In genomic region chr7:143936087-143937009, GRCh38 we compare ENCODE assay signal across 20 cellular contexts. TPM values are rescaled to one million over a fixed set of nuclear protein-coding genes. Genes with fewer than 3 reads are reported as not detected.
DNase-seq lines count a peak whose midpoint lies in the region; ATAC-seq and TF ChIP-seq lines count a peak whose summit lies in the region.
"Had no signal": no experiment of that assay in that cellular context is flagged by ENCODE, and none has a peak within 500 bp of the region (broad histone marks: within the 10 kb centered on the region; RNA-seq: fewer than 3 reads in every experiment).

No MANE protein-coding gene starts in this region.

- no peak for ATAC-seq in GM21360 (IDR thresholded peaks at IDR 0.05; ENCODE audit: unreplicated experiment)
- ATAC-seq: activated CD8-positive, alpha-beta T cell treated with anti-CD3 and anti-CD28 coated beads, Interleukin-2, amount 10 ng/mL, durations not matched to agents 7 days and 5 days; CD8-positive, alpha-beta T cell; heart right ventricle; naive thymus-derived CD8-positive, alpha-beta T cell; stimulated activated memory B cell treated with anti-CD40 and anti-IgM and Interleukin-4, amounts not matched to agents 10 μg/mL and 1 μg/mL and 100 μg/mL, for 72 hours had no signal

- H3K36me3 ChIP-seq in PC-9 (ENCODE audit: low read depth) (no peaks in the 10 kb centered on the region), osteoblast (ENCODE audit: insufficient read depth, low read length) (no peaks in the 10 kb centered on the region)
- H3K36me3 ChIP-seq: heart right ventricle, left ventricle myocardium inferior had no signal

- peaks cover 6% of the 10 kb centered on the region; the same call in 1 of the 2 replicates for H3K9me2 ChIP-seq in PC-9 (ENCODE audit: insufficient read depth)

- no TSS peak for BruUV-seq in PC-9 (replicated peaks; lab: Mats Ljungman, UMichigan)

- CTCF ChIA-PET in PC-9 (lab: Charles Lee) = no interaction called here

- no peaks in the 10 kb centered on the region for H3K27me3 ChIP-seq in PC-9 (ENCODE audit: insufficient read depth, low read depth)
- no peaks in the 10 kb centered on the region for H3K27me3 ChIP-seq in osteoblast (ENCODE audit: insufficient read depth, low read length)
- H3K27me3 ChIP-seq: heart right ventricle had no signal

- DNase-seq in EH (ENCODE audit: low read depth) = peak; percentile 87
- no peak for DNase-seq in PC-9
- DNase-seq in fibroblast of gingiva (ENCODE audit: low read depth) = peak; percentile 86
- peak; percentile 85 for DNase-seq in osteoblast (ENCODE audit: insufficient read length, low spot score, missing footprints)
- no peak for DNase-seq in stimulated activated CD4-positive, alpha-beta T cell treated with anti-CD3 and anti-CD28 coated beads, Interleukin-4, amount 100 ng/mL, for 24 hours
- no peak for DNase-seq in NCI-H1694 (lab: John Stamatoyannopoulos, UW)
- no peak for DNase-seq in HPDE6-E6E7 (ENCODE audit: extremely low spot score)
- DNase-seq: activated CD8-positive, alpha-beta T cell treated with anti-CD3 and anti-CD28 coated beads, Interleukin-2, amount 10 ng/mL, durations not matched to agents 7 days and 5 days; CD8-positive, alpha-beta T cell; GOT3; heart right ventricle; Kasumi-1; left ventricle myocardium inferior; naive thymus-derived CD8-positive, alpha-beta T cell; retina; SHP77; stimulated activated CD4-positive, alpha-beta T cell treated with anti-CD3 and anti-CD28 coated beads, Interleukin-4, amount 100 ng/mL, for 4 hours had no signal

- H3K27ac ChIP-seq in PC-9 (no peak overlapping the region), osteoblast (ENCODE audit: low read depth, low read length) (peak overlapping the region; percentile 85)
- H3K27ac ChIP-seq: heart right ventricle, left ventricle myocardium inferior had no signal

- H3K4me3 ChIP-seq in PC-9 = no peak overlapping the region
- H3K4me3 ChIP-seq in osteoblast (ENCODE audit: insufficient read depth, low read length) = no peak overlapping the region
- H3K4me3 ChIP-seq: heart right ventricle, left ventricle myocardium inferior had no signal

- no peaks in the 10 kb centered on the region; the same call in 1 of the 2 replicates for H3F3A ChIP-seq in PC-9 (ENCODE audit: insufficient read depth, low read depth)

- H3K4me2 ChIP-seq in PC-9 (no peak overlapping the region), osteoblast (ENCODE audit: insufficient read depth, low read length) (peak overlapping the region; percentile 35)

- intact Hi-C loops in PC-9 (cut with micrococcal nuclease; ENCODE audit: unreplicated experiment) = no loop called here

- TF ChIP-seq CTCF in PC-9 (conservative IDR thresholded peaks at IDR 0.05) (no peak), osteoblast (IDR thresholded peaks at IDR 0.05; ENCODE audit: extremely low read depth, low read depth, low read length) (no peak)

- H4K20me1 ChIP-seq in PC-9 (ENCODE audit: insufficient read depth) (no peaks in the 10 kb centered on the region), osteoblast (ENCODE audit: insufficient read depth, low read length) (no peaks in the 10 kb centered on the region)

- H2AFZ ChIP-seq in PC-9 (peak overlapping the region; percentile 61; the same call in 1 of the 2 replicates), osteoblast (ENCODE audit: low read length) (no peak overlapping the region)

- H3K79me2 ChIP-seq in PC-9 (ENCODE audit: low read depth) (no peaks in the 10 kb centered on the region), osteoblast (ENCODE audit: insufficient read depth, low read length) (no peaks in the 10 kb centered on the region)

- H3K9me3 ChIP-seq in PC-9 (ENCODE audit: insufficient read depth, low read depth) (no peaks in the 10 kb centered on the region), osteoblast (ENCODE audit: low read depth, low read length) (no peaks in the 10 kb centered on the region)

- POLR2A ChIA-PET in PC-9 (lab: Charles Lee; ENCODE audit: unreplicated experiment) = no interaction called here

- H3K4me1 ChIP-seq in PC-9 (replicated peaks; ENCODE audit: insufficient read depth) (no peaks in the 10 kb centered on the region), osteoblast (ENCODE audit: insufficient read depth, low read length) (peaks cover 29% of the 10 kb centered on the region)
- H3K4me1 ChIP-seq: heart right ventricle, left ventricle myocardium inferior had no signal

RNA-seq across cellular contexts. Expression of gene OR2F2, which starts 1.3 kb away (rescaled TPM):
- not detected in 2 replicates for total RNA-seq in PC-9 (2021)
- not detected in 2 replicates for total RNA-seq in osteoblast
- total RNA-seq: activated CD8-positive, alpha-beta T cell treated with anti-CD3 and anti-CD28 coated beads, Interleukin-2, amount 10 ng/mL, durations not matched to agents 7 days and 5 days; activated T-helper 2 cell treated with anti-CD3 and anti-CD28 coated beads, Interferon-gamma antibody, Interleukin-2, Interleukin-4, amounts not matched to agents 10 μg/mL and 5 μg/mL and 100 μg/mL, durations not matched to agents 14 hours and 24 hours and 36 hours; CD8-positive, alpha-beta T cell; heart right ventricle; left ventricle myocardium inferior; naive thymus-derived CD8-positive, alpha-beta T cell had no signal

RNA-seq across cellular contexts. Expression of gene OR2F1, which starts 18.3 kb away (rescaled TPM):
- total RNA-seq in PC-9 (2021) (not detected in 2 replicates), osteoblast (0.72 TPM in 1 of 2 replicates, not detected in the other)
- total RNA-seq: activated CD8-positive, alpha-beta T cell treated with anti-CD3 and anti-CD28 coated beads, Interleukin-2, amount 10 ng/mL, durations not matched to agents 7 days and 5 days; activated T-helper 2 cell treated with anti-CD3 and anti-CD28 coated beads, Interferon-gamma antibody, Interleukin-2, Interleukin-4, amounts not matched to agents 10 μg/mL and 5 μg/mL and 100 μg/mL, durations not matched to agents 14 hours and 24 hours and 36 hours; CD8-positive, alpha-beta T cell; heart right ventricle; left ventricle myocardium inferior; naive thymus-derived CD8-positive, alpha-beta T cell had no signal

RNA-seq across cellular contexts. Expression of gene TCAF1, which starts 34.4 kb away (rescaled TPM):
- 41.5 and 44.6 TPM in 2 replicates for total RNA-seq in PC-9 (2021)
- total RNA-seq in osteoblast = 57.2 and 77.1 TPM in 2 replicates

Comparison
In these comparisons a context has a peak if more than half of its experiments do, and no peak if none do; other contexts are left out.
1. DNase-seq: peak in EH (single experiment), fibroblast of gingiva (single experiment) and osteoblast (single experiment); none in PC-9 (0 of 2), stimulated activated CD4-positive, alpha-beta T cell treated with anti-CD3 and anti-CD28 coated beads, Interleukin-4, amount 100 ng/mL, for 24 hours (single experiment), NCI-H1694 (single experiment) and HPDE6-E6E7 (single experiment).